1 cellular context compared by ENCODE assay signal in genomic region chr17:967122-967521, GRCh38.
TF ChIP-seq lines count a peak whose summit lies in the region.

No MANE protein-coding gene starts in this region.

TF ChIP-seq in H1, 55 proteins besides CTCF, POLR2A, EP300 and RAD21:
- TF ChIP-seq GABPA (IDR thresholded peaks at IDR 0.05; ENCODE audit: borderline replicate concordance, insufficient read depth, low read length) (no peak), SIRT6 (IDR thresholded peaks at IDR 0.05; ENCODE audit: low read length) (no peak), SIN3A (conservative IDR thresholded peaks at IDR 0.05 in 1 of 2, IDR thresholded peaks at IDR 0.05 in 1 of 2; ENCODE audit: low read depth in 1 of 2, low read length in 2 of 2) (no peak), TBP (IDR thresholded peaks at IDR 0.05; ENCODE audit: low read depth, low read length) (no peak), EGR1 (IDR thresholded peaks at IDR 0.05; ENCODE audit: borderline replicate concordance, low read depth, low read length) (no peak), SAP30 (IDR thresholded peaks at IDR 0.05; ENCODE audit: insufficient read depth, insufficient replicate concordance, low read length) (no peak), RFX5 (IDR thresholded peaks at IDR 0.05; ENCODE audit: borderline replicate concordance, low read depth, low read length) (no peak), GTF2F1 (IDR thresholded peaks at IDR 0.05; ENCODE audit: borderline replicate concordance, low read depth, low read length) (no peak), CHD2 (IDR thresholded peaks at IDR 0.05; ENCODE audit: low read length) (no peak), HDAC6 (IDR thresholded peaks at IDR 0.05; ENCODE audit: low read depth, low read length) (no peak), CHD1 (IDR thresholded peaks at IDR 0.05; ENCODE audit: low read depth, low read length) (no peak), TAF7 (optimal IDR thresholded peaks at IDR 0.05; ENCODE audit: borderline replicate concordance, low read depth, low read length) (no peak), CBX5 (IDR thresholded peaks at IDR 0.05; ENCODE audit: low read depth, low read length) (no peak)
